Comparison of ENCODE assay signal across 1 cellular context in the genomic region with DNA sequence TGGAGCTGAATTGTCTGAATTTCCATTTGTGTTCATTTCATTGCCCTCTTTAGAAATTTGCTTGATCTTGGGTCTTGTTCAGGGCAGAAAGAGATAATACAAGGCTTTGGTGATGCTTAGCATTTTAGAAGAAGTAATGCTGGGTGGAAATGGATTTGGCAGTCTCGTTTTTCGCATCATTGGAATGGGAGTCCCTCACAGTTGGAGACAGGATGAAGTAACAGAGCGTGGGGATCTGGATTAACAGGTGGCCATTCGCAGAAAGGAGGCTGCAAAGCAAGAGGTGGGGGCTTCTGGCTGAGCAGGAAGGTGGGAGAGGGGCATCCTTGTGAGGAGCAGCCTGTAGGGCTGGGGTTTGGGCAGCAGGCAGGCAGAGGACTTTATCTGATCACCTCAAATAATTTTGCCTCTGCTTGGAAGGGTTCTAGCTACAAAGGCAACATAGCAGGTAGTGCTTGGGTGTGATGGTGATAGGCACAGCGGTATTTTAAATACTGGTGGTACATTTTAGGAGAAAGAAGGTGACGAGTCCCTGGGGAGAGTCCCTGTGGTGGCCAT.
TF ChIP-seq lines count a peak whose summit lies in the region.

No MANE protein-coding gene starts in this region.

TF ChIP-seq in HCT116, 20 proteins besides CTCF, POLR2A, EP300 and RAD21:
- no peak for TF ChIP-seq YY1 (IDR thresholded peaks at IDR 0.05; ENCODE audit: extremely low read depth, insufficient replicate concordance, low read depth, low read length)
- no peak for TF ChIP-seq EZH2phosphoT487 (IDR thresholded peaks at IDR 0.05; ENCODE audit: borderline replicate concordance)
- TF ChIP-seq JUND (IDR thresholded peaks at IDR 0.05) = peak; percentile 36; the same call in 1 of the 2 replicates
